ENCODE assay signal across 13 cellular contexts in genomic region chr1:205447457-205448415, GRCh38. TPM values are rescaled to one million over a fixed set of nuclear protein-coding genes. Genes with fewer than 3 reads are reported as not detected.
DNase-seq lines count a peak whose midpoint lies in the region; ATAC-seq and TF ChIP-seq lines count a peak whose summit lies in the region.
"Had no signal": no experiment of that assay in that cellular context is flagged by ENCODE, and none has a peak within 500 bp of the region (broad histone marks: within the 10 kb centered on the region; RNA-seq: fewer than 3 reads in every experiment).

No MANE protein-coding gene starts in this region.

- H3K27ac ChIP-seq in endodermal cell (ENCODE audit: low read depth, low read length) = peak overlapping the region; percentile 8

- no peaks in the 10 kb centered on the region for H3K9me3 Mint-ChIP-seq in endodermal cell
- no peaks in the 10 kb centered on the region for H3K9me3 Mint-ChIP-seq in nephron
- H3K9me3 Mint-ChIP-seq: activated naive CD8-positive, alpha-beta T cell treated with anti-CD3 and anti-CD28 coated beads, Interleukin-2, amount 10 ng/mL, durations not matched to agents 7 days and 5 days had no signal

- WGBS in endodermal cell (ENCODE audit: insufficient coverage in 1 of 2, insufficient read length in 1 of 2), 2 experiments = 47 to 55% methylated on average over 12 to 20 of the region's 20 CpGs

- peak overlapping the region; percentile 76 for H3K4me3 ChIP-seq in endodermal cell (ENCODE audit: low read length)

- H3K4me3 Mint-ChIP-seq in endodermal cell (peak overlapping the region; percentile 64), nephron (peak overlapping the region; percentile 81 to 86 (median 84))
- H3K4me3 Mint-ChIP-seq: activated naive CD8-positive, alpha-beta T cell treated with anti-CD3 and anti-CD28 coated beads, Interleukin-2, amount 10 ng/mL, durations not matched to agents 7 days and 5 days had no signal

- peak; percentile 18 for DNase-seq in EH (ENCODE audit: low read depth)
- peak; percentile 31 for DNase-seq in NCI-H82 treated with DMSO at 0.1 percent for 48 hours (lab: John Stamatoyannopoulos, UW; ENCODE audit: unreplicated experiment)
- peak; percentile 89 for DNase-seq in endodermal cell
- DNase-seq in activated CD4-positive, alpha-beta T cell treated with anti-CD3 and anti-CD28 coated beads for 48 hours = no peak
- no peak for DNase-seq in DMS153 (lab: John Stamatoyannopoulos, UW)
- DNase-seq in NCI-H1105 (lab: John Stamatoyannopoulos, UW) = no peak
- DNase-seq: activated naive CD8-positive, alpha-beta T cell treated with anti-CD3 and anti-CD28 coated beads, Interleukin-2, amount 10 ng/mL, durations not matched to agents 7 days and 5 days; DMS79; KG1; T1000 had no signal

- H3K36me3 Mint-ChIP-seq in endodermal cell (ENCODE audit: low read depth) (peaks cover 6% of the 10 kb centered on the region), nephron (ENCODE audit: low read depth) (no peaks in the 10 kb centered on the region)
- H3K36me3 Mint-ChIP-seq: activated naive CD8-positive, alpha-beta T cell treated with anti-CD3 and anti-CD28 coated beads, Interleukin-2, amount 10 ng/mL, durations not matched to agents 7 days and 5 days had no signal

- peak overlapping the region; percentile 91 for H3K27ac Mint-ChIP-seq in endodermal cell
- peak overlapping the region; percentile 90 to 95 (median 93) for H3K27ac Mint-ChIP-seq in nephron
- H3K27ac Mint-ChIP-seq: activated naive CD8-positive, alpha-beta T cell treated with anti-CD3 and anti-CD28 coated beads, Interleukin-2, amount 10 ng/mL, durations not matched to agents 7 days and 5 days had no signal

- ATAC-seq in GM18858 (IDR thresholded peaks at IDR 0.05; ENCODE audit: unreplicated experiment) = no peak

- H3K4me1 Mint-ChIP-seq in endodermal cell (peaks cover 83% of the 10 kb centered on the region), nephron (peaks cover 94% of the 10 kb centered on the region)
- H3K4me1 Mint-ChIP-seq: activated naive CD8-positive, alpha-beta T cell treated with anti-CD3 and anti-CD28 coated beads, Interleukin-2, amount 10 ng/mL, durations not matched to agents 7 days and 5 days had no signal

- no peak overlapping the region for H3K9ac ChIP-seq in endodermal cell (ENCODE audit: extremely low read depth, low read length, poor library complexity, severe bottlenecking)

- H3K27me3 Mint-ChIP-seq in endodermal cell (ENCODE audit: insufficient read depth) (no peaks in the 10 kb centered on the region), nephron (ENCODE audit: low read depth) (peaks cover 30% of the 10 kb centered on the region)

- TF ChIP-seq CTCF in endodermal cell (conservative IDR thresholded peaks at IDR 0.05) = no peak
- TF ChIP-seq CTCF in nephron (IDR thresholded peaks at IDR 0.05; ENCODE audit: unreplicated experiment in 3 of 3) = no peak

- H3K9me3 ChIP-seq in endodermal cell (ENCODE audit: control insufficient read depth, low read length) = no peaks in the 10 kb centered on the region

- H3K36me3 ChIP-seq in endodermal cell (ENCODE audit: control insufficient read depth, insufficient read depth, low read length) = no peaks in the 10 kb centered on the region

- peaks cover 60% of the 10 kb centered on the region for H3K4me1 ChIP-seq in endodermal cell (ENCODE audit: control insufficient read depth, insufficient read depth, low read length)

- no peaks in the 10 kb centered on the region for H3K27me3 ChIP-seq in endodermal cell (ENCODE audit: control insufficient read depth, insufficient read depth, low read length, poor library complexity, severe bottlenecking)

RNA-seq across cellular contexts. Expression of gene BLACAT1, which starts 8.1 kb away (rescaled TPM):
- total RNA-seq in endodermal cell = 1 to 10 TPM; 7.4 to 7.6 TPM
- 9.3 TPM for polyA plus RNA-seq in endodermal cell (2013, experiment 1 of 2)
- polyA plus RNA-seq in endodermal cell (2013, experiment 2 of 2) = 9.8 TPM
- total RNA-seq: urinary bladder had no signal

RNA-seq across cellular contexts. Expression of gene LEMD1, which starts 25.9 kb away (rescaled TPM):
- 10 to 100 TPM; 13.5 to 16.7 TPM for total RNA-seq in endodermal cell
- 20.5 TPM for polyA plus RNA-seq in endodermal cell (2013, experiment 1 of 2)
- 20.2 TPM for polyA plus RNA-seq in endodermal cell (2013, experiment 2 of 2)
- total RNA-seq: urinary bladder had no signal
- polyA plus RNA-seq: urinary bladder had no signal

RNA-seq across cellular contexts. Expression of gene CDK18, which starts 56.7 kb away (rescaled TPM):
- total RNA-seq in endodermal cell = 10 to 100 TPM; 58.1 to 88.7 TPM
- polyA plus RNA-seq in endodermal cell (2013, experiment 1 of 2) = 24.4 TPM
- polyA plus RNA-seq in endodermal cell (2013, experiment 2 of 2) = 22.7 TPM

Comparison
In these comparisons a context has a peak if more than half of its experiments do, and no peak if none do; other contexts are left out.
1. DNase-seq: peak in EH (single experiment), NCI-H82 treated with DMSO at 0.1 percent for 48 hours (single experiment) and endodermal cell (single experiment); none in activated CD4-positive, alpha-beta T cell treated with anti-CD3 and anti-CD28 coated beads for 48 hours (single experiment), DMS153 (single experiment) and NCI-H1105 (single experiment).